Comparison of ENCODE assay signal across 29 cellular contexts in the genomic region with DNA sequence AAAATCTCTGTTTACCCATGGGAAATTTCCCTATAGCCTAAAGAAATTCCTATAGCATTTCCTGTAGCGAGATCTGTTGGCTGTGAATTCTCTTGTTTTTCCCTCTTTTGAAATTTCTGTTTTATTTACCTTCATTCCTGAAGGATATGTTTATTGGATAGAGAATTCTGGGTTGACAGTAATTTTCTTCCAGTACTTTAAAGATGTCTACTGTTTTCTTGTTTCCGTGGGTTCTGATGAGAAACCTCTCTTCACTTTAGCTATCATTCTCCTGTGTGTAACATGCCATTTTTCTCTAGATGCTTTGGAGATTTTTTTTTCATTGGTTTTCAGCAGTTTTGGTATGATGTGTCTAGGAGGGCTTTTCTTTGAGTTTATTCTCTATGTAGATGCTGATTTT.
"Had no signal": no experiment of that assay in that cellular context is flagged by ENCODE, and none has a peak within 500 bp of the region (broad histone marks: within the 10 kb centered on the region; RNA-seq: fewer than 3 reads in every experiment).

No MANE protein-coding gene starts in this region.

- H3K4me3 Mint-ChIP-seq: activated CD4-positive, alpha-beta T cell treated with anti-CD3 and anti-CD28 coated beads for 36 hours; activated CD4-positive, alpha-beta T cell treated with anti-CD3 and anti-CD28 coated beads, Interleukin-2, amount 10 ng/mL, durations not matched to agents 7 days and 5 days; activated T-helper 17 cell treated with anti-CD3 and anti-CD28 coated beads, Interleukin-2, amount 50 U/mL, for 72 hours; T-helper 2 cell treated with Interferon-gamma antibody and Interleukin-4, amounts not matched to agents 5 μg/mL and 100 μg/mL, for 36 hours; WTC11 had no signal

- H3K27me3 Mint-ChIP-seq: activated CD4-positive, alpha-beta T cell treated with anti-CD3 and anti-CD28 coated beads for 36 hours; activated CD4-positive, alpha-beta T cell treated with anti-CD3 and anti-CD28 coated beads, Interleukin-2, amount 10 ng/mL, durations not matched to agents 7 days and 5 days; activated T-helper 17 cell treated with anti-CD3 and anti-CD28 coated beads, Interleukin-2, amount 50 U/mL, for 72 hours had no signal

- FAIRE-seq: astrocyte, TTC549 had no signal

- ATAC-seq: activated CD4-positive, alpha-beta T cell treated with anti-CD3 and anti-CD28 coated beads for 36 hours; activated CD4-positive, CD25-positive, alpha-beta regulatory T cell treated with anti-CD3 and anti-CD28 coated beads, Interleukin-2, amount 50 U/mL, for 24 hours; activated T-helper 17 cell treated with anti-CD3 and anti-CD28 coated beads, Interleukin-2, amount 50 U/mL, for 72 hours; body of pancreas; Panc1; WTC11 had no signal

- H3K27ac Mint-ChIP-seq: activated CD4-positive, alpha-beta T cell treated with anti-CD3 and anti-CD28 coated beads for 36 hours; activated CD4-positive, alpha-beta T cell treated with anti-CD3 and anti-CD28 coated beads, Interleukin-2, amount 10 ng/mL, durations not matched to agents 7 days and 5 days; activated T-helper 17 cell treated with anti-CD3 and anti-CD28 coated beads, Interleukin-2, amount 50 U/mL, for 72 hours; T-helper 2 cell treated with Interferon-gamma antibody and Interleukin-4, amounts not matched to agents 5 μg/mL and 100 μg/mL, for 36 hours; WTC11 had no signal

- DNase-seq: activated CD4-positive, alpha-beta T cell treated with anti-CD3 and anti-CD28 coated beads for 36 hours; activated CD4-positive, alpha-beta T cell treated with anti-CD3 and anti-CD28 coated beads, Interleukin-2, amount 10 ng/mL, durations not matched to agents 7 days and 5 days; activated CD4-positive, alpha-beta T cell treated with anti-CD3 and anti-CD28 coated beads, Interleukin-2, amount 50 U/mL, for 48 hours; activated CD8-positive, alpha-beta memory T cell treated with anti-CD3 and anti-CD28 coated beads, Interleukin-2, amount 50 U/mL, for 4 hours; activated effector memory CD4-positive, alpha-beta T cell treated with anti-CD3 and anti-CD28 coated beads, Interleukin-2, amount 50 U/mL, for 16 hours; activated naive CD4-positive, alpha-beta T cell treated with Interleukin-2 at 50 U/mL for 16 hours; activated T-cell treated with anti-CD3 and anti-CD28 coated beads for 4 hours; activated T-cell treated with anti-CD3 and anti-CD28 coated beads, Interleukin-2, amount 50 U/mL, for 48 hours; adrenal gland; body of pancreas; cerebellar nuclear complex; KBM-7; MM.1S; MV-4-11; NCI-H1092; NCI-H1436 treated with DMSO at 0.1 percent for 48 hours; NCI-H1694 treated with DMSO at 0.1 percent for 48 hours; NCI-H2029; NCI-H345; NCI-H524 treated with DMSO at 0.1 percent for 48 hours; SHP77; SJCRH30 had no signal

- H3K9me3 ChIP-seq: SJCRH30 had no signal
